In the genomic region with DNA sequence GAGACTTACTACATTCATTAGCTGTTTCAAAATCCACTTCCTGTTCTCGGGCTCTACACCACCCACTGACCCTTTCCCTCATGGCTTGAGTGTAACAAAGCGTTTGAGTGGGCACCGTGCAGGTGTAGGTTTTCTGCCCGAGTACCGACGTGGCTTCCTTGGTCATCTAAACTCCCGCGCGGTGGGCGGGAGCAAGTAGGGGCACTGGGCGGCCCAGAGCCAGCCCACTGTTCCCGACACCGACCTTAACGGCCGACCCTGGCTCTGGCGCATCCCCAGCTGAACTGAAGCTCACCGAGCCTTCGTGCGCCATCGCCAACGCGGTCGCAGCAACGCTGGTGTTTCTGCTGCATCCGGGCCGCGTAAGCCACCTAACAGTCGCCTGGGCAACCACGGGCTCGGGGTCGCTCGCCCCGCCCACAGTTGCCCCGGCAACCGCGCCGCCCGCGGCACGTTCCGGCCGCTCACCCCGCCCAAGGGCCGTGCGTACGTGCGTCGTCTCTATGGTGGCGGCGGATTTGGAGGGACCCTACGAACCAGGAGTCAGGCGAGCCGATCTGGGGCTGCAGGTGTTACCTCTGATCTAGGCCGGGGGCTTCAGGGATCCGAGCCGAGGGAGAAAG, we compare ENCODE assay signal across 8 cellular contexts. TPM values are rescaled to one million over a fixed set of nuclear protein-coding genes. Genes with fewer than 3 reads are reported as not detected.
A peak's percentile ranks its signal among the peaks of the same experiment; 100 is the strongest.
DNase-seq lines count a peak whose midpoint lies in the region; ATAC-seq and TF ChIP-seq lines count a peak whose summit lies in the region.

TSS of gene C2orf81 (minus strand) at position 372 of the 623 bp plus-strand sequence. CDS start at position 313, 59 bp downstream.
TSS of gene WDR54 (plus strand) at position 483 of the 623 bp plus-strand sequence. CDS start 424 bp downstream, outside the sequence.

- TF ChIP-seq CTCF in AG09309 (IDR thresholded peaks at IDR 0.05; ENCODE audit: control insufficient read depth, insufficient read depth, low read depth, low read length, missing control alignments) (no peak), kidney epithelial cell (IDR thresholded peaks at IDR 0.05; ENCODE audit: insufficient read depth, low read length, poor library complexity, severe bottlenecking) (no peak)

- no peaks in the 10 kb centered on the region for H3K36me3 ChIP-seq in kidney epithelial cell (ENCODE audit: control insufficient read depth, insufficient read depth, low read length)

- peak within 1 kb of the TSS; percentile 100 for H3K27ac Mint-ChIP-seq in central memory CD8-positive, alpha-beta T cell (ENCODE audit: low read depth)

- DNase-seq in AG09309 (ENCODE audit: low read depth): peak; percentile 24
- peak; percentile 85 for DNase-seq in NCI-H226
- DNase-seq in activated CD4-positive, CD25-positive, alpha-beta regulatory T cell (lab: John Stamatoyannopoulos, UW): peak; percentile 83 to 96 (median 90)
- peak; percentile 92 for DNase-seq in central memory CD8-positive, alpha-beta T cell (ENCODE audit: low spot score in 2 of 2)
- no peak for DNase-seq in kidney epithelial cell (ENCODE audit: low read depth)
- DNase-seq in stimulated activated CD4-positive, alpha-beta T cell treated with anti-CD3 and anti-CD28 coated beads, Interleukin-15, amount 100 ng/mL, for 48 hours (ENCODE audit: low read depth in 2 of 2): peak; percentile 89 to 95

- no peaks in the 10 kb centered on the region for H3K27me3 ChIP-seq in kidney epithelial cell (ENCODE audit: control insufficient read depth, insufficient read depth, low read length)

- H3K4me3 ChIP-seq in AG09309 (ENCODE audit: control insufficient read depth, low read depth, low read length) (peak within 1 kb of the TSS; percentile 90), kidney epithelial cell (ENCODE audit: low read depth, low read length) (peak within 1 kb of the TSS; percentile 72)

- H3K36me3 Mint-ChIP-seq in central memory CD8-positive, alpha-beta T cell (ENCODE audit: insufficient read depth): peaks cover 9% of the 10 kb centered on the region

- H3K9me3 Mint-ChIP-seq in central memory CD8-positive, alpha-beta T cell: no peaks in the 10 kb centered on the region

- peaks cover 26% of the 10 kb centered on the region for H3K4me1 Mint-ChIP-seq in central memory CD8-positive, alpha-beta T cell

- no peaks in the 10 kb centered on the region for H3K27me3 Mint-ChIP-seq in central memory CD8-positive, alpha-beta T cell

- ATAC-seq in GM19025 (IDR thresholded peaks at IDR 0.05; ENCODE audit: low read depth, unreplicated experiment) (peak; percentile 97), HG03196 (IDR thresholded peaks at IDR 0.05; ENCODE audit: unreplicated experiment) (peak; percentile 89)
- ATAC-seq in central memory CD8-positive, alpha-beta T cell (replicated peaks; ENCODE audit: extremely low read depth, poor library complexity, severe bottlenecking): peak; percentile 94

- H3K4me3 Mint-ChIP-seq in central memory CD8-positive, alpha-beta T cell: peak within 1 kb of the TSS; percentile 98

RNA-seq across cellular contexts. Expression of gene C2orf81, which starts in this region (rescaled TPM):
- total RNA-seq in kidney epithelial cell: 3.0 and 4.3 TPM in 2 replicates

RNA-seq across cellular contexts. Expression of gene WDR54, which starts in this region (rescaled TPM):
- total RNA-seq in kidney epithelial cell: 24.6 and 28.0 TPM in 2 replicates
